12 cellular contexts compared by ENCODE assay signal in the genomic region with DNA sequence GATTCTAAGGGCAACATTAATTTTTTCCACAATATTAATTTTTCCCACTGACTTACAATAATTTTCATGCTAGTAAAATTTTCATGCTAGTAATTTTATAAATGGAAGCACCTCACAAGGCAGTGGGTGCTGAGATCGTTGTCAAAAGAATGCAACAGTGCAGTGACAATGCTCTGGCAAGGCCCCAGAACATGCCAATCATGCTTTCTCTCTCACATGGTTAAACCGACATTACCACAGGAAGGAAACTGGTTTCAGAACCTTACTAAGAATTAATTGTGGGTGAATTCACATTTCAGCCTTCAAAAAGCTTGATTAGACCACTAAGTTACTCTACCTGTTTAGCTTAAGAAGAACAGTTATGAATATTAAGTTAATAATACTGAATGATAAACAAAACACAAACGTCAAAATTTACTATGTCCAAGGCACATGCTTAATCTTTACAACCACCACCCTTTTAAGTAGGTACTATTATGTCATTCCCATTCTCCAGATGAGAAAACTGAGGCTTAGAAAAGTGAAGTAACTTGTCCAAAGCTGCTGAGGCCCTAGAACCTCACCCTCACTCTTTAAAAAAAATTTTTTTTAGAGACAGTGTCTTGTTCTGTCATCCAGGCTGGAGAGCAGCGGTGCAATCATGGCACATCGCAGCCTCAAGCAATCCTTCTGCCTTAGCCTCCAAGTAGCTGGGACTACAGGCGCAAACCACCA. TPM values are rescaled to one million over a fixed set of nuclear protein-coding genes. Genes with fewer than 3 reads are reported as not detected.
DNase-seq lines count a peak whose midpoint lies in the region; ATAC-seq lines count a peak whose summit lies in the region.
"Had no signal": no experiment of that assay in that cellular context is flagged by ENCODE, and none has a peak within 500 bp of the region (broad histone marks: within the 10 kb centered on the region; RNA-seq: fewer than 3 reads in every experiment).

No MANE protein-coding gene starts in this region.

- no peaks in the 10 kb centered on the region for H3K36me3 Mint-ChIP-seq in activated naive CD8-positive, alpha-beta T cell treated with anti-CD3 and anti-CD28 coated beads, Interleukin-2, amount 10 ng/mL, durations not matched to agents 7 days and 5 days
- no peaks in the 10 kb centered on the region for H3K36me3 Mint-ChIP-seq in activated naive CD8-positive, alpha-beta T cell treated with anti-CD3 and anti-CD28 coated beads, Interleukin-2, amount 50 U/mL, for 24 hours (ENCODE audit: low read depth)
- no peaks in the 10 kb centered on the region for H3K36me3 Mint-ChIP-seq in activated T-helper 17 cell treated with anti-CD3 and anti-CD28 coated beads, Interleukin-2, amount 50 U/mL, for 72 hours (ENCODE audit: low read depth)
- H3K36me3 Mint-ChIP-seq in stimulated activated effector memory CD8-positive, alpha-beta T cell treated with anti-CD3 and anti-CD28 coated beads, Interleukin-12 subunit alpha, Interleukin-12 subunit beta, amount 100 ng/mL, for 72 hours: no peaks in the 10 kb centered on the region

- no peak for DNase-seq in activated naive CD8-positive, alpha-beta T cell treated with anti-CD3 and anti-CD28 coated beads, Interleukin-2, amount 10 ng/mL, durations not matched to agents 7 days and 5 days
- no peak for DNase-seq in activated naive CD8-positive, alpha-beta T cell treated with anti-CD3 and anti-CD28 coated beads, Interleukin-2, amount 50 U/mL, for 24 hours
- DNase-seq in stimulated activated effector memory CD8-positive, alpha-beta T cell treated with anti-CD3 and anti-CD28 coated beads, Interleukin-12 subunit alpha, Interleukin-12 subunit beta, amount 100 ng/mL, for 72 hours (ENCODE audit: low spot score in 2 of 2): no peak
- DNase-seq in activated T-cell treated with anti-CD3 and anti-CD28 coated beads for 4 hours: no peak
- no peak for DNase-seq in COLO668 (lab: John Stamatoyannopoulos, UW; ENCODE audit: unreplicated experiment)
- DNase-seq: C1 segment of cervical spinal cord, NCI-H69, substantia nigra had no signal

- H3K27me3 Mint-ChIP-seq in activated naive CD8-positive, alpha-beta T cell treated with anti-CD3 and anti-CD28 coated beads, Interleukin-2, amount 10 ng/mL, durations not matched to agents 7 days and 5 days: peaks cover 20% of the 10 kb centered on the region
- H3K27me3 Mint-ChIP-seq in activated naive CD8-positive, alpha-beta T cell treated with anti-CD3 and anti-CD28 coated beads, Interleukin-2, amount 50 U/mL, for 24 hours: peaks cover 7% of the 10 kb centered on the region
- H3K27me3 Mint-ChIP-seq in activated T-helper 17 cell treated with anti-CD3 and anti-CD28 coated beads, Interleukin-2, amount 50 U/mL, for 72 hours: no peaks in the 10 kb centered on the region

- POLR2A ChIA-PET in activated naive CD8-positive, alpha-beta T cell treated with anti-CD3 and anti-CD28 coated beads, Interleukin-2, amount 10 ng/mL, durations not matched to agents 7 days and 5 days (lab: Charles Lee): no interaction called here

- H3K27ac Mint-ChIP-seq in activated naive CD8-positive, alpha-beta T cell treated with anti-CD3 and anti-CD28 coated beads, Interleukin-2, amount 10 ng/mL, durations not matched to agents 7 days and 5 days: no peak overlapping the region
- no peak overlapping the region for H3K27ac Mint-ChIP-seq in activated naive CD8-positive, alpha-beta T cell treated with anti-CD3 and anti-CD28 coated beads, Interleukin-2, amount 50 U/mL, for 24 hours
- no peak overlapping the region for H3K27ac Mint-ChIP-seq in activated T-helper 17 cell treated with anti-CD3 and anti-CD28 coated beads, Interleukin-2, amount 50 U/mL, for 72 hours
- H3K27ac Mint-ChIP-seq in stimulated activated effector memory CD8-positive, alpha-beta T cell treated with anti-CD3 and anti-CD28 coated beads, Interleukin-12 subunit alpha, Interleukin-12 subunit beta, amount 100 ng/mL, for 72 hours: no peak overlapping the region

- no peak overlapping the region for H3K4me3 Mint-ChIP-seq in activated naive CD8-positive, alpha-beta T cell treated with anti-CD3 and anti-CD28 coated beads, Interleukin-2, amount 10 ng/mL, durations not matched to agents 7 days and 5 days
- no peak overlapping the region for H3K4me3 Mint-ChIP-seq in activated naive CD8-positive, alpha-beta T cell treated with anti-CD3 and anti-CD28 coated beads, Interleukin-2, amount 50 U/mL, for 24 hours
- H3K4me3 Mint-ChIP-seq in activated T-helper 17 cell treated with anti-CD3 and anti-CD28 coated beads, Interleukin-2, amount 50 U/mL, for 72 hours: no peak overlapping the region
- no peak overlapping the region for H3K4me3 Mint-ChIP-seq in stimulated activated effector memory CD8-positive, alpha-beta T cell treated with anti-CD3 and anti-CD28 coated beads, Interleukin-12 subunit alpha, Interleukin-12 subunit beta, amount 100 ng/mL, for 72 hours

- ATAC-seq in activated naive CD8-positive, alpha-beta T cell treated with anti-CD3 and anti-CD28 coated beads, Interleukin-2, amount 10 ng/mL, durations not matched to agents 7 days and 5 days (ENCODE audit: low read depth): peak; percentile 86
- no peak for ATAC-seq in activated naive CD8-positive, alpha-beta T cell treated with anti-CD3 and anti-CD28 coated beads, Interleukin-2, amount 50 U/mL, for 24 hours
- ATAC-seq in HG03460 (IDR thresholded peaks at IDR 0.05; ENCODE audit: unreplicated experiment) (peak; percentile 54), GM18873 (IDR thresholded peaks at IDR 0.05; ENCODE audit: low FRiP score, unreplicated experiment) (no peak)
- peak; percentile 59 for ATAC-seq in activated T-helper 17 cell treated with anti-CD3 and anti-CD28 coated beads, Interleukin-2, amount 50 U/mL, for 72 hours (replicated peaks)
- peak; percentile 65 for ATAC-seq in stimulated activated effector memory CD8-positive, alpha-beta T cell treated with anti-CD3 and anti-CD28 coated beads, Interleukin-12 subunit alpha, Interleukin-12 subunit beta, amount 100 ng/mL, for 72 hours
- ATAC-seq: gastroesophageal sphincter had no signal

- H3K9me3 Mint-ChIP-seq in activated naive CD8-positive, alpha-beta T cell treated with anti-CD3 and anti-CD28 coated beads, Interleukin-2, amount 10 ng/mL, durations not matched to agents 7 days and 5 days: no peaks in the 10 kb centered on the region
- H3K9me3 Mint-ChIP-seq in activated naive CD8-positive, alpha-beta T cell treated with anti-CD3 and anti-CD28 coated beads, Interleukin-2, amount 50 U/mL, for 24 hours: no peaks in the 10 kb centered on the region
- H3K9me3 Mint-ChIP-seq in activated T-helper 17 cell treated with anti-CD3 and anti-CD28 coated beads, Interleukin-2, amount 50 U/mL, for 72 hours: no peaks in the 10 kb centered on the region
- H3K9me3 Mint-ChIP-seq in stimulated activated effector memory CD8-positive, alpha-beta T cell treated with anti-CD3 and anti-CD28 coated beads, Interleukin-12 subunit alpha, Interleukin-12 subunit beta, amount 100 ng/mL, for 72 hours: no peaks in the 10 kb centered on the region

- peaks cover 5% of the 10 kb centered on the region for H3K4me1 Mint-ChIP-seq in activated naive CD8-positive, alpha-beta T cell treated with anti-CD3 and anti-CD28 coated beads, Interleukin-2, amount 10 ng/mL, durations not matched to agents 7 days and 5 days
- H3K4me1 Mint-ChIP-seq in activated naive CD8-positive, alpha-beta T cell treated with anti-CD3 and anti-CD28 coated beads, Interleukin-2, amount 50 U/mL, for 24 hours: peaks cover 9% of the 10 kb centered on the region
- H3K4me1 Mint-ChIP-seq in activated T-helper 17 cell treated with anti-CD3 and anti-CD28 coated beads, Interleukin-2, amount 50 U/mL, for 72 hours: peaks cover 5% of the 10 kb centered on the region
- H3K4me1 Mint-ChIP-seq in stimulated activated effector memory CD8-positive, alpha-beta T cell treated with anti-CD3 and anti-CD28 coated beads, Interleukin-12 subunit alpha, Interleukin-12 subunit beta, amount 100 ng/mL, for 72 hours: no peaks in the 10 kb centered on the region

RNA-seq across cellular contexts. Expression of a gene that starts 10.0 kb away (rescaled TPM):
- total RNA-seq in activated naive CD8-positive, alpha-beta T cell treated with anti-CD3 and anti-CD28 coated beads, Interleukin-2, amount 10 ng/mL, durations not matched to agents 7 days and 5 days: under 1 TPM; 0.09 to 0.44 TPM
- total RNA-seq in activated T-helper 17 cell treated with anti-CD3 and anti-CD28 coated beads, Interleukin-2, amount 50 U/mL, for 72 hours: under 1 TPM; 0.22 to 0.95 TPM

RNA-seq across cellular contexts. Expression of a gene that starts 55.5 kb away (rescaled TPM):
- total RNA-seq in activated naive CD8-positive, alpha-beta T cell treated with anti-CD3 and anti-CD28 coated beads, Interleukin-2, amount 10 ng/mL, durations not matched to agents 7 days and 5 days: 10 to 100 TPM; 14.4 to 17.2 TPM
- total RNA-seq in activated T-helper 17 cell treated with anti-CD3 and anti-CD28 coated beads, Interleukin-2, amount 50 U/mL, for 72 hours: 10 to 100 TPM; 21.2 to 25.8 TPM

Comparison
In these comparisons a context has a peak if more than half of its experiments do, and no peak if none do; other contexts are left out.
1. ATAC-seq: peak in activated naive CD8-positive, alpha-beta T cell treated with anti-CD3 and anti-CD28 coated beads, Interleukin-2, amount 10 ng/mL, durations not matched to agents 7 days and 5 days (single experiment), HG03460 (single experiment), activated T-helper 17 cell treated with anti-CD3 and anti-CD28 coated beads, Interleukin-2, amount 50 U/mL, for 72 hours (single experiment) and stimulated activated effector memory CD8-positive, alpha-beta T cell treated with anti-CD3 and anti-CD28 coated beads, Interleukin-12 subunit alpha, Interleukin-12 subunit beta, amount 100 ng/mL, for 72 hours (single experiment); none in activated naive CD8-positive, alpha-beta T cell treated with anti-CD3 and anti-CD28 coated beads, Interleukin-2, amount 50 U/mL, for 24 hours (single experiment) and GM18873 (single experiment).